ENCODE assay signal across 24 cellular contexts in genomic region chr9:115263731-115264130, GRCh38.
DNase-seq lines count a peak whose midpoint lies in the region; ATAC-seq, FAIRE-seq and TF ChIP-seq lines count a peak whose summit lies in the region.
"Had no signal": no experiment of that assay in that cellular context is flagged by ENCODE, and none has a peak within 500 bp of the region (broad histone marks: within the 10 kb centered on the region; RNA-seq: fewer than 3 reads in every experiment).

No MANE protein-coding gene starts in this region.

- H3K36me3 Mint-ChIP-seq in osteocyte (ENCODE audit: unreplicated experiment), result no peaks in the 10 kb centered on the region
- no peaks in the 10 kb centered on the region for H3K36me3 Mint-ChIP-seq in naive thymus-derived CD8-positive, alpha-beta T cell
- H3K36me3 Mint-ChIP-seq: activated naive CD4-positive, alpha-beta T cell treated with anti-CD3 and anti-CD28 coated beads, Interleukin-2, amount 50 U/mL, for 24 hours; brain; memory B cell; natural killer cell had no signal

- no peaks in the 10 kb centered on the region for H3K27me3 Mint-ChIP-seq in osteocyte (ENCODE audit: unreplicated experiment)
- H3K27me3 Mint-ChIP-seq in naive thymus-derived CD8-positive, alpha-beta T cell, result peaks cover 3 to 14% (median 5%) of the 10 kb centered on the region in 5 donors
- H3K27me3 Mint-ChIP-seq: memory B cell, progenitor cell of endocrine pancreas had no signal

- H3K27ac Mint-ChIP-seq in osteocyte (ENCODE audit: unreplicated experiment), result peak overlapping the region; percentile 73
- no peak overlapping the region for H3K27ac Mint-ChIP-seq in naive thymus-derived CD8-positive, alpha-beta T cell
- H3K27ac Mint-ChIP-seq: activated CD8-positive, alpha-beta T cell treated with anti-CD3 and anti-CD28 coated beads, Interleukin-2, amount 10 ng/mL, durations not matched to agents 7 days and 5 days; activated naive CD4-positive, alpha-beta T cell treated with anti-CD3 and anti-CD28 coated beads, Interleukin-2, amount 50 U/mL, for 24 hours; memory B cell; natural killer cell; progenitor cell of endocrine pancreas; stimulated activated naive CD8-positive, alpha-beta T cell treated with anti-CD3 and anti-CD28 coated beads, Interleukin-15, Interleukin-2, amounts not matched to agents 100 ng/mL and 50 ng/mL, for 24 hours had no signal

- no peaks in the 10 kb centered on the region for H3K9me3 ChIP-seq in pancreas
- H3K9me3 ChIP-seq: BE2C, transverse colon had no signal

- 71 to 81% methylated on average over 3 of the region's 3 CpGs for WGBS in pancreas, 2 donors

- CTCF ChIA-PET in RWPE1 (lab: Yijun Ruan, JAX), result interaction anchor here (0.6 to 1.1 kb wide), 2 partner anchors 50 to 249 kb away, joined by 3 to 4 read pairs; no protein-coding TSS in a partner anchor

- H3K4me3 ChIP-seq in fibroblast of mammary gland (ENCODE audit: control insufficient read depth, low read depth, low read length), result no peak overlapping the region
- H3K4me3 ChIP-seq in pancreas, result no peak overlapping the region
- no peak overlapping the region for H3K4me3 ChIP-seq in dorsolateral prefrontal cortex
- H3K4me3 ChIP-seq: transverse colon had no signal

- TF ChIP-seq CTCF in RWPE1 (conservative IDR thresholded peaks at IDR 0.05; ENCODE audit: low read depth) (no peak), fibroblast of mammary gland (conservative IDR thresholded peaks at IDR 0.05; ENCODE audit: control insufficient read depth, insufficient read depth, low read depth, low read length) (no peak), osteocyte (IDR thresholded peaks at IDR 0.05) (no peak), pancreas (IDR thresholded peaks at IDR 0.05) (no peak), dorsolateral prefrontal cortex (IDR thresholded peaks at IDR 0.05 in 54 of 56, conservative IDR thresholded peaks at IDR 0.05 in 2 of 56; ENCODE audit: low read depth in 1 of 56, partially characterized antibody in 56 of 56) (no peak)

- intact Hi-C loops in pancreas (cut with DNase I) (loop anchor here in 1 of 3 donors (10.0 kb wide), 1 partner anchor 61 kb away; no protein-coding TSS in a partner anchor), dorsolateral prefrontal cortex (cut with DNase I) (no loop called here)

- POLR2A ChIA-PET in RWPE1 (lab: Yijun Ruan, JAX; ENCODE audit: low non-redundant PET), result no interaction called here
- POLR2A ChIA-PET in naive thymus-derived CD8-positive, alpha-beta T cell (lab: Charles Lee), result no interaction called here

- no peaks in the 10 kb centered on the region for H3K4me1 ChIP-seq in pancreas
- H3K4me1 ChIP-seq: BE2C had no signal

- FAIRE-seq in pancreas (lab: Jason Lieb, UNC) (no peak), HTR-8/SVneo (lab: Jason Lieb, UNC) (no peak)
- FAIRE-seq: endothelial cell of umbilical vein, GM19239 had no signal

- no peak for ATAC-seq in pancreas
- no peak for ATAC-seq in naive thymus-derived CD8-positive, alpha-beta T cell
- ATAC-seq: activated CD8-positive, alpha-beta T cell treated with anti-CD3 and anti-CD28 coated beads, Interleukin-2, amount 10 ng/mL, durations not matched to agents 7 days and 5 days; activated T-cell treated with anti-CD3 and anti-CD28 coated beads, Interleukin-2, amount 50 U/mL, for 4 hours; natural killer cell had no signal

- peaks cover 44% of the 10 kb centered on the region for H3K4me1 Mint-ChIP-seq in osteocyte (ENCODE audit: unreplicated experiment)
- H3K4me1 Mint-ChIP-seq in naive thymus-derived CD8-positive, alpha-beta T cell, result no peaks in the 10 kb centered on the region
- H3K4me1 Mint-ChIP-seq: activated naive CD4-positive, alpha-beta T cell treated with anti-CD3 and anti-CD28 coated beads, Interleukin-2, amount 50 U/mL, for 24 hours; memory B cell; natural killer cell had no signal

- DNase-seq in ELR (ENCODE audit: low read depth), result peak; percentile 38
- no peak for DNase-seq in RWPE1 (ENCODE audit: low spot score)
- DNase-seq in fibroblast of mammary gland (ENCODE audit: low read depth), result peak; percentile 91
- DNase-seq in osteocyte (ENCODE audit: extremely low spot score, unreplicated experiment), result no peak
- no peak for DNase-seq in pancreas
- DNase-seq in HTR-8/SVneo (ENCODE audit: insufficient read length, low spot score), result no peak
- no peak for DNase-seq in dorsolateral prefrontal cortex
- no peak for DNase-seq in naive thymus-derived CD8-positive, alpha-beta T cell
- DNase-seq: activated CD8-positive, alpha-beta T cell treated with anti-CD3 and anti-CD28 coated beads, Interleukin-2, amount 10 ng/mL, durations not matched to agents 7 days and 5 days; activated T-cell treated with anti-CD3 and anti-CD28 coated beads, Interleukin-2, amount 50 U/mL, for 4 hours; BE2C; cortex of kidney; head of caudate nucleus; islet precursor cell; natural killer cell; T-helper 9 cell; transverse colon had no signal

- no peaks in the 10 kb centered on the region for H3K27me3 ChIP-seq in pancreas
- no peaks in the 10 kb centered on the region for H3K27me3 ChIP-seq in dorsolateral prefrontal cortex
- H3K27me3 ChIP-seq: BE2C, transverse colon had no signal

- H3K27ac ChIP-seq in RWPE1 (peak overlapping the region; percentile 47; the same call in 1 of the 2 replicates), pancreas (no peak overlapping the region), dorsolateral prefrontal cortex (no peak overlapping the region)

- H3K9me3 Mint-ChIP-seq in osteocyte (ENCODE audit: unreplicated experiment), result no peaks in the 10 kb centered on the region
- peaks cover 0 to 10% (median 0%) of the 10 kb centered on the region in 9 donors for H3K9me3 Mint-ChIP-seq in naive thymus-derived CD8-positive, alpha-beta T cell
- H3K9me3 Mint-ChIP-seq: activated T-cell treated with anti-CD3 and anti-CD28 coated beads, Interleukin-2, amount 50 U/mL, for 4 hours; memory B cell; stimulated activated naive CD8-positive, alpha-beta T cell treated with anti-CD3 and anti-CD28 coated beads, Interleukin-15, Interleukin-2, amounts not matched to agents 100 ng/mL and 50 ng/mL, for 24 hours had no signal

- H3K36me3 ChIP-seq in pancreas, result no peaks in the 10 kb centered on the region
- H3K36me3 ChIP-seq: BE2C, transverse colon had no signal

- H3K4me3 Mint-ChIP-seq in osteocyte (ENCODE audit: unreplicated experiment), result no peak overlapping the region
- H3K4me3 Mint-ChIP-seq in naive thymus-derived CD8-positive, alpha-beta T cell, result no peak overlapping the region
- H3K4me3 Mint-ChIP-seq: activated CD8-positive, alpha-beta T cell treated with anti-CD3 and anti-CD28 coated beads, Interleukin-2, amount 10 ng/mL, durations not matched to agents 7 days and 5 days; activated naive CD4-positive, alpha-beta T cell treated with anti-CD3 and anti-CD28 coated beads, Interleukin-2, amount 50 U/mL, for 24 hours; activated T-cell treated with anti-CD3 and anti-CD28 coated beads, Interleukin-2, amount 50 U/mL, for 4 hours; brain; memory B cell; natural killer cell; stimulated activated naive CD8-positive, alpha-beta T cell treated with anti-CD3 and anti-CD28 coated beads, Interleukin-15, Interleukin-2, amounts not matched to agents 100 ng/mL and 50 ng/mL, for 24 hours had no signal

Comparison
In these comparisons a context has a peak if more than half of its experiments do, and no peak if none do; other contexts are left out.
1. DNase-seq: peak in ELR (single experiment) and fibroblast of mammary gland (single experiment); none in RWPE1 (single experiment), osteocyte (single experiment), pancreas (0 of 6), HTR-8/SVneo (single experiment), dorsolateral prefrontal cortex (0 of 10) and naive thymus-derived CD8-positive, alpha-beta T cell (0 of 10).